ENCODE assay signal across 20 cellular contexts in genomic region chr18:58694221-58694620, GRCh38.
"Had no signal": no experiment of that assay in that cellular context is flagged by ENCODE, and none has a peak within 500 bp of the region (broad histone marks: within the 10 kb centered on the region; RNA-seq: fewer than 3 reads in every experiment).

No MANE protein-coding gene starts in this region.

- ATAC-seq: activated CD8-positive, alpha-beta memory T cell treated with anti-CD3 and anti-CD28 coated beads, Interleukin-2, amount 10 ng/mL, durations not matched to agents 7 days and 5 days; foreskin keratinocyte; left cardiac atrium; mucosa of descending colon; stimulated activated effector memory CD8-positive, alpha-beta T cell treated with anti-CD3 and anti-CD28 coated beads, Interleukin-12 subunit alpha, Interleukin-12 subunit beta, amount 100 ng/mL, for 72 hours; upper lobe of right lung had no signal

- H3K27ac Mint-ChIP-seq: nephron progenitor cell; stimulated activated effector memory CD8-positive, alpha-beta T cell treated with anti-CD3 and anti-CD28 coated beads, Interleukin-12 subunit alpha, Interleukin-12 subunit beta, amount 100 ng/mL, for 72 hours had no signal

- H3K27me3 ChIP-seq: foreskin keratinocyte, hepatocyte, sigmoid colon, SJSA1, upper lobe of right lung had no signal

- H3K27me3 Mint-ChIP-seq: activated CD4-positive, alpha-beta T cell treated with anti-CD3 and anti-CD28 coated beads, Interleukin-2, amount 10 ng/mL, durations not matched to agents 24 days and 14 days; activated CD8-positive, alpha-beta memory T cell treated with anti-CD3 and anti-CD28 coated beads, Interleukin-2, amount 10 ng/mL, durations not matched to agents 7 days and 5 days had no signal

- H3K9me3 ChIP-seq: mucosa of descending colon, sigmoid colon, SJSA1, thoracic aorta, upper lobe of right lung had no signal

- H3K9me3 Mint-ChIP-seq: nephron progenitor cell; stimulated activated effector memory CD8-positive, alpha-beta T cell treated with anti-CD3 and anti-CD28 coated beads, Interleukin-12 subunit alpha, Interleukin-12 subunit beta, amount 100 ng/mL, for 72 hours had no signal

- H3K27ac ChIP-seq: foreskin keratinocyte, hepatocyte, sigmoid colon, SJSA1, thoracic aorta, upper lobe of right lung had no signal

- DNase-seq: activated CD4-positive, CD25-positive, alpha-beta regulatory T cell; activated CD8-positive, alpha-beta memory T cell treated with anti-CD3 and anti-CD28 coated beads, Interleukin-2, amount 10 ng/mL, durations not matched to agents 7 days and 5 days; activated naive CD4-positive, alpha-beta T cell treated with anti-CD3 and anti-CD28 coated beads for 36 hours; amygdala; dermis blood vessel endothelial cell; foreskin keratinocyte; left cardiac atrium; mesenchymal stem cell; mucosa of descending colon; nephron progenitor cell; occipital lobe; posterior cingulate gyrus; sigmoid colon; stimulated activated CD4-positive, alpha-beta T cell treated with anti-CD3 and anti-CD28 coated beads, Interleukin-4, amount 100 ng/mL, for 24 hours; upper lobe of right lung had no signal

- H3K4me3 Mint-ChIP-seq: activated CD8-positive, alpha-beta memory T cell treated with anti-CD3 and anti-CD28 coated beads, Interleukin-2, amount 10 ng/mL, durations not matched to agents 7 days and 5 days; activated naive CD4-positive, alpha-beta T cell treated with anti-CD3 and anti-CD28 coated beads for 36 hours; nephron progenitor cell; stimulated activated effector memory CD8-positive, alpha-beta T cell treated with anti-CD3 and anti-CD28 coated beads, Interleukin-12 subunit alpha, Interleukin-12 subunit beta, amount 100 ng/mL, for 72 hours had no signal

- H3K4me1 Mint-ChIP-seq: nephron progenitor cell had no signal
